In the genomic region with DNA sequence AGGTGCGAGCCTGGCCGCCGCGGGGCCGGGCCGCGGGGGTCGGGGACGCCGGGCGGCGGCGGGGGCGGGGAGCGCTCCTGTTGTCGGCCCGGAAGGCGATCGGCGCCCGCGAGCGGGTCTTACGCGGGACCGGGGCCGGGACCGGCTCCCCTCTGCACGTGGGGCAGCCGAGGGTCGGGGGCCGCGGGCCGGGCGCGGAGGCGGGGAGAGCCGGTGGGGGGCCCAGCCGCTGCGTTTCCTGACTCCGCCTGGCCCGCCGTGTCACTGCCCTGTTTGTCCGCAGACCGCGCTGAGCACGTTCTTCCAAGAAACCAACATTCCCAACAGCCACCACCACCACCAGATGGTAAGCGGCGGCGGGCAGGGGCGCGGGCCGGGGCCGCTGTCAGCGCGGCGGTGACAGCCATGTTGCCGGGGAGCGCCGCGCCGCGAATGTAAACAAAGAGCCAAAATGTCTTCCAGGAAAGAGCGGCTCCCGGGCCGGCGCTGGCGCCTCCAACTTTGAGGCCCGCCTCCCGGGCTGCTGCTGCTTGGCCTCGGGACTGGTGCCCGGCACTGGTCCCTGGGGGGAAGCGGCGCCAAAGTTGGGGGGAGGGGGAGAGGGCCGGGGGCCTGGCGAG, we compare ENCODE assay signal across 8 cellular contexts. TPM values are rescaled to one million over a fixed set of nuclear protein-coding genes. Genes with fewer than 3 reads are reported as not detected.
A peak's percentile ranks its signal among the peaks of the same experiment; 100 is the strongest.
DNase-seq lines count a peak whose midpoint lies in the region; ATAC-seq, FAIRE-seq and TF ChIP-seq lines count a peak whose summit lies in the region.

No MANE protein-coding gene starts in this region.

- H3K27ac Mint-ChIP-seq in astrocyte (ENCODE audit: unreplicated experiment) = no peak overlapping the region

- H3K27me3 ChIP-seq in SJCRH30 (no peaks in the 10 kb centered on the region), astrocyte (ENCODE audit: insufficient read depth, low read length) (no peaks in the 10 kb centered on the region), sigmoid colon (no peaks in the 10 kb centered on the region)

- H3K9me3 ChIP-seq in SJCRH30 (replicated peaks) (no peaks in the 10 kb centered on the region), astrocyte (ENCODE audit: insufficient read depth, low read depth, low read length) (no peaks in the 10 kb centered on the region), sigmoid colon (no peaks in the 10 kb centered on the region)

- no peaks in the 10 kb centered on the region for H3K27me3 Mint-ChIP-seq in astrocyte (ENCODE audit: low read depth, unreplicated experiment)

- in situ Hi-C loops in ACHN (cut with HindIII; ENCODE audit: low pct_ligation_motif_present, low pct_unique_long_range_greater_than_20kb, low sequenced_read_pairs) (no loop called here), GM18951 (cut with MboI; ENCODE audit: low sequenced_read_pairs, unreplicated experiment) (no loop called here)

- H3K4me1 ChIP-seq in SJCRH30 = peaks cover 53% of the 10 kb centered on the region
- H3K4me1 ChIP-seq in astrocyte (ENCODE audit: insufficient read depth, low read length) = peaks cover 25% of the 10 kb centered on the region
- peaks cover 0 to 56% (median 49%) of the 10 kb centered on the region in 4 donors for H3K4me1 ChIP-seq in sigmoid colon

- no peak for TF ChIP-seq EP300 in sigmoid colon (IDR thresholded peaks at IDR 0.05)

- H2AFZ ChIP-seq in astrocyte (ENCODE audit: low read depth, low read length) = no peak overlapping the region

- DNase-seq in ACHN (peak; percentile 57), SJCRH30 (peak; percentile 71 to 74), astrocyte (ENCODE audit: low read depth) (no peak), hypothalamus (lab: John Stamatoyannopoulos, UW) (peak in 31 of 51 donors; percentile 26 to 63 (median 41)), sigmoid colon (peak; percentile 86), DMS79 treated with DMSO at 0.1 percent for 48 hours (lab: John Stamatoyannopoulos, UW) (no peak)

- peak overlapping the region; percentile 96 for H3K4me3 ChIP-seq in SJCRH30
- peak overlapping the region; percentile 67 for H3K4me3 ChIP-seq in astrocyte (ENCODE audit: insufficient read depth, low read depth, low read length)
- peak overlapping the region; percentile 71 to 99 (median 93) for H3K4me3 ChIP-seq in sigmoid colon

- no peak for FAIRE-seq in astrocyte (lab: Jason Lieb, UNC)

- intact Hi-C loops in sigmoid colon (cut with DNase I) = loop anchor here (1.0 kb wide), 1 partner anchor 25 kb away; the partner anchor contains the start of gene RNF157

- peaks cover 35% of the 10 kb centered on the region for H3K4me1 Mint-ChIP-seq in astrocyte (ENCODE audit: low read depth, unreplicated experiment)

- peak overlapping the region; percentile 80 for H3K9ac ChIP-seq in astrocyte (ENCODE audit: low read length)

- no peaks in the 10 kb centered on the region for H3K36me3 Mint-ChIP-seq in astrocyte (ENCODE audit: low read depth, unreplicated experiment)

- TF ChIP-seq CTCF in astrocyte (IDR thresholded peaks at IDR 0.05; ENCODE audit: insufficient read depth, low read depth, low read length) (no peak), sigmoid colon (IDR thresholded peaks at IDR 0.05) (no peak)

- peaks cover 42% of the 10 kb centered on the region for H3K79me2 ChIP-seq in astrocyte (ENCODE audit: insufficient read depth, low read length)

- H3K9me3 Mint-ChIP-seq in astrocyte (ENCODE audit: unreplicated experiment) = no peaks in the 10 kb centered on the region

- peaks cover 23% of the 10 kb centered on the region for H3K36me3 ChIP-seq in SJCRH30
- H3K36me3 ChIP-seq in astrocyte (ENCODE audit: insufficient read depth, low read length) = peaks cover 4% of the 10 kb centered on the region
- H3K36me3 ChIP-seq in sigmoid colon = peaks cover 6 to 19% (median 7%) of the 10 kb centered on the region in 4 donors

- peaks cover 13% of the 10 kb centered on the region for H4K20me1 ChIP-seq in astrocyte (ENCODE audit: insufficient read depth, low read length)

- whole genome bisulfite sequencing in sigmoid colon, 2 donors = 1% methylated on average over 76 of the region's 76 CpGs

- ATAC-seq in esophagus mucosa = no peak

- peak overlapping the region; percentile 89 for H3K4me3 Mint-ChIP-seq in astrocyte (ENCODE audit: unreplicated experiment)

- TF ChIP-seq POLR2A in GM18951 (IDR thresholded peaks at IDR 0.05; ENCODE audit: extremely low read depth, insufficient read depth, insufficient read length) (peak; percentile 19), sigmoid colon (IDR thresholded peaks at IDR 0.05) (no peak)

- peak overlapping the region; percentile 83 for H3K4me2 ChIP-seq in astrocyte (ENCODE audit: low read length)

- H3K27ac ChIP-seq in SJCRH30 (peak overlapping the region; percentile 67), astrocyte (ENCODE audit: low read depth, low read length) (peak overlapping the region; percentile 84), sigmoid colon (peak overlapping the region; percentile 91 to 94 (median 92))

RNA-seq across cellular contexts. Expression of gene UBALD2, which starts 0.6 kb away (rescaled TPM):
- 40.7 and 41.9 TPM in 2 replicates for total RNA-seq in SJCRH30 (2014; rRNA removed; shearing (Covaris generic))
- total RNA-seq in astrocyte (32.8 and 34.6 TPM in 2 replicates), sigmoid colon (10 to 100 TPM in 1 of 4 donors, 1 to 10 TPM in 3; 3.9 to 11.8 (median 6.5) TPM), esophagus mucosa (86.9 TPM)
- 100 to 1,000 TPM in 1 of 3 donors, 10 to 100 TPM in 2; 56.0 to 105 (median 98.7) TPM for polyA plus RNA-seq in sigmoid colon

RNA-seq across cellular contexts. Expression of gene RNF157, which starts 25.4 kb away (rescaled TPM):
- total RNA-seq in SJCRH30 (2014; rRNA removed; shearing (Covaris generic)) = 3.3 and 3.5 TPM in 2 replicates
- 1.4 and 1.8 TPM in 2 replicates for total RNA-seq in astrocyte
- total RNA-seq in sigmoid colon = 1 to 10 TPM; 3.1 to 9.1 (median 4.5) TPM
- polyA plus RNA-seq in sigmoid colon = 10 to 100 TPM in 2 of 3 donors, 1 to 10 TPM in 1; 6.0 to 29.5 (median 10.9) TPM
- 0.32 TPM for total RNA-seq in esophagus mucosa

RNA-seq across cellular contexts. Expression of gene QRICH2, which starts 42.3 kb away (rescaled TPM):
- total RNA-seq in SJCRH30 (2014; rRNA removed; shearing (Covaris generic)) = 2.7 and 3.5 TPM in 2 replicates
- total RNA-seq in astrocyte = 2.5 and 3.8 TPM in 2 replicates
- 1 to 10 TPM; 2.0 to 5.0 (median 3.3) TPM for total RNA-seq in sigmoid colon
- polyA plus RNA-seq in sigmoid colon = 1 to 10 TPM in 2 of 3 donors, under 1 TPM in 1; 0.69 to 3.2 (median 1.8) TPM
- total RNA-seq in esophagus mucosa = 1.6 TPM

Comparison
In these comparisons a context has a peak if more than half of its experiments do, and no peak if none do; other contexts are left out.
1. DNase-seq: peak in ACHN (single experiment), SJCRH30 (2 of 2), hypothalamus (31 of 51) and sigmoid colon (single experiment); none in astrocyte (single experiment) and DMS79 treated with DMSO at 0.1 percent for 48 hours (single experiment).
2. Peak in every context shown above with its lines, with median percentiles within 50 percentile points of each other: H3K27ac ChIP-seq and H3K4me3 ChIP-seq.